ENCODE assay signal across 8 cellular contexts in genomic region chr3:151084893-151085226, GRCh38. TPM values are rescaled to one million over a fixed set of nuclear protein-coding genes. Genes with fewer than 3 reads are reported as not detected.
A peak's percentile ranks its signal among the peaks of the same experiment; 100 is the strongest.
DNase-seq lines count a peak whose midpoint lies in the region; ATAC-seq and TF ChIP-seq lines count a peak whose summit lies in the region.

No MANE protein-coding gene starts in this region.

- H3K4me3 ChIP-seq in BJ (ENCODE audit: low read depth, low read length) (peak overlapping the region; percentile 50), KMS-11 (IDR thresholded peaks at IDR 0.05; ENCODE audit: insufficient read depth, low read depth, low read length) (peak overlapping the region; percentile 23), coronary artery (peak overlapping the region; percentile 81)

- peak overlapping the region in 1 of 3 experiments; percentile 29 for H3K27ac Mint-ChIP-seq in nephron

- no peaks in the 10 kb centered on the region for H4K20me1 ChIP-seq in KMS-11 (ENCODE audit: insufficient read depth)

- peaks cover 18% of the 10 kb centered on the region for H3K27me3 ChIP-seq in BJ (ENCODE audit: control insufficient read depth, insufficient read depth, low read length)
- no peaks in the 10 kb centered on the region for H3K27me3 ChIP-seq in KMS-11 (ENCODE audit: insufficient read depth, low read depth)

- H3K36me3 ChIP-seq in BJ (ENCODE audit: control insufficient read depth, insufficient read depth, low read length) (no peaks in the 10 kb centered on the region), KMS-11 (ENCODE audit: insufficient read depth) (no peaks in the 10 kb centered on the region)

- no peak for ATAC-seq in HG02798 (IDR thresholded peaks at IDR 0.05; ENCODE audit: poor library complexity, unreplicated experiment)

- CTCF ChIA-PET in BJ (lab: Yijun Ruan, JAX): interaction anchor here (0.6 to 1.2 kb wide), 4 partner anchors 12 to 66 kb away, joined by 3 read pairs; no protein-coding TSS in a partner anchor

- peak overlapping the region; percentile 74 for H3K4me2 ChIP-seq in KMS-11

- POLR2A ChIA-PET in BJ (lab: Charles Lee): interaction anchor here (0.7 kb wide), 1 partner anchor 19 kb away, joined by 3 read pairs; no protein-coding TSS in a partner anchor

- no peak for TF ChIP-seq CTCF in BJ (IDR thresholded peaks at IDR 0.05; ENCODE audit: insufficient read depth, low read depth, low read length)
- TF ChIP-seq CTCF in KMS-11 (conservative IDR thresholded peaks at IDR 0.05; ENCODE audit: low read depth, low read length): no peak
- TF ChIP-seq CTCF in coronary artery (IDR thresholded peaks at IDR 0.05): no peak
- no peak for TF ChIP-seq CTCF in nephron (IDR thresholded peaks at IDR 0.05; ENCODE audit: unreplicated experiment in 3 of 3)

- peaks cover 14% of the 10 kb centered on the region for H3K4me1 Mint-ChIP-seq in nephron

- H2AFZ ChIP-seq in KMS-11 (ENCODE audit: low read depth): peak overlapping the region; percentile 82

- H3K4me1 ChIP-seq in KMS-11 (ENCODE audit: low read depth, poor library complexity, severe bottlenecking): no peaks in the 10 kb centered on the region

- H3K4me3 Mint-ChIP-seq in nephron: peak overlapping the region; percentile 80 to 87 (median 84)

- H3K36me3 Mint-ChIP-seq in nephron (ENCODE audit: low read depth): peaks cover under 1% of the 10 kb centered on the region

- no peaks in the 10 kb centered on the region for H3K9me3 Mint-ChIP-seq in nephron

- H3K9ac ChIP-seq in KMS-11: peak overlapping the region; percentile 26; the same call in 1 of the 2 replicates

- H3K27me3 Mint-ChIP-seq in nephron (ENCODE audit: low read depth): peaks cover 41% of the 10 kb centered on the region

- H3K27ac ChIP-seq in KMS-11: no peak overlapping the region
- H3K27ac ChIP-seq in coronary artery: no peak overlapping the region

- H3K79me2 ChIP-seq in KMS-11 (ENCODE audit: insufficient read depth, low read depth): no peaks in the 10 kb centered on the region

- DNase-seq in BJ (ENCODE audit: low read depth): no peak
- DNase-seq in coronary artery (ENCODE audit: low spot score): no peak
- DNase-seq in stimulated activated CD4-positive, alpha-beta T cell treated with anti-CD3 and anti-CD28 coated beads, Interleukin-4, amount 100 ng/mL, for 1 hour: no peak
- DNase-seq in SW 1271 (lab: John Stamatoyannopoulos, UW): no peak
- DNase-seq in NCI-H2196 (lab: John Stamatoyannopoulos, UW; ENCODE audit: unreplicated experiment): no peak

RNA-seq across cellular contexts. Expression of gene MED12L, which starts 0.6 kb away (rescaled TPM):
- 0.06 and 0.28 TPM in 2 replicates for polyA plus RNA-seq in BJ (2011; rRNA removed)
- polyA minus RNA-seq in BJ (2011; rRNA and poly(A)+ RNA removed): 0.24 and 0.51 TPM in 2 replicates

Comparison
In these comparisons a context has a peak if more than half of its experiments do, and no peak if none do; other contexts are left out.
1. H3K4me3 ChIP-seq: peak in every context shown above with its lines; median percentile 81 in coronary artery; 50 in BJ; 23 in KMS-11.